1 cellular context compared by ENCODE assay signal in the genomic region with DNA sequence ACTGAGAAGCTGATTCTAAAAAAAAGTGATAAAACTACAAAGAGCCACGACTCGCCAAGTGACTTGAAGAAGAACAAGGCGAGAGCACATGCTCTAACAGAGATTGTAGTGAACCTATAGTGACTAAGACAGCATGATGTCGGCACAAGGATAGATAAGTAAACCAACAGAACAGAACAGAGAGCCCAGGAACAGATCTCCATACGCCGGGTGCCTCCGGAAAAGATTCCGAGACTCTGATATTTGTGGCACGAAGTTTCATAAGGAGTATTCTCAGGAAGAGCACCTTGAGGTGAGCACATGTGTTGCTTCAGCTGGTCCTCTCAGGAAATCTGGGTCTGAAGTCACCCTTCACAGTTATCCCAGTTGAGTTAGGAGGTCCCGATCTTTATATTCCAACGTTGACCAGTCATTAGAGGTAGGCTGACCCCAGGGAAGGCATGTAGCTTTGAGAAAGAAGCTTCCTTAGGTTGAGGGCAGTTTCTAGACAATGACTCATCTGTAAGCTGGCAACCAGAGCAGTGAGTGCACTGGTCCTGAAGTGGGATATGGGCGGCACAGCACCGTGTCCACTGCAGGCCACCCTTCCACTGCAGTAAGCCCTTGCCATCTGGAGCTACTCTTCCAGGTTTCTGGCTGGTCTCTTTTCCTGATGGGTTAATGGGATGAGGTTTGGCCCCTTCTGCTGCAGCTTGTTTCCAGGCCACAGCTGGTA.
TF ChIP-seq lines count a peak whose summit lies in the region.

No MANE protein-coding gene starts in this region.

TF ChIP-seq in H1, 55 proteins besides CTCF, POLR2A, EP300 and RAD21 (continued from another document):
- TF ChIP-seq, protein P1, sequence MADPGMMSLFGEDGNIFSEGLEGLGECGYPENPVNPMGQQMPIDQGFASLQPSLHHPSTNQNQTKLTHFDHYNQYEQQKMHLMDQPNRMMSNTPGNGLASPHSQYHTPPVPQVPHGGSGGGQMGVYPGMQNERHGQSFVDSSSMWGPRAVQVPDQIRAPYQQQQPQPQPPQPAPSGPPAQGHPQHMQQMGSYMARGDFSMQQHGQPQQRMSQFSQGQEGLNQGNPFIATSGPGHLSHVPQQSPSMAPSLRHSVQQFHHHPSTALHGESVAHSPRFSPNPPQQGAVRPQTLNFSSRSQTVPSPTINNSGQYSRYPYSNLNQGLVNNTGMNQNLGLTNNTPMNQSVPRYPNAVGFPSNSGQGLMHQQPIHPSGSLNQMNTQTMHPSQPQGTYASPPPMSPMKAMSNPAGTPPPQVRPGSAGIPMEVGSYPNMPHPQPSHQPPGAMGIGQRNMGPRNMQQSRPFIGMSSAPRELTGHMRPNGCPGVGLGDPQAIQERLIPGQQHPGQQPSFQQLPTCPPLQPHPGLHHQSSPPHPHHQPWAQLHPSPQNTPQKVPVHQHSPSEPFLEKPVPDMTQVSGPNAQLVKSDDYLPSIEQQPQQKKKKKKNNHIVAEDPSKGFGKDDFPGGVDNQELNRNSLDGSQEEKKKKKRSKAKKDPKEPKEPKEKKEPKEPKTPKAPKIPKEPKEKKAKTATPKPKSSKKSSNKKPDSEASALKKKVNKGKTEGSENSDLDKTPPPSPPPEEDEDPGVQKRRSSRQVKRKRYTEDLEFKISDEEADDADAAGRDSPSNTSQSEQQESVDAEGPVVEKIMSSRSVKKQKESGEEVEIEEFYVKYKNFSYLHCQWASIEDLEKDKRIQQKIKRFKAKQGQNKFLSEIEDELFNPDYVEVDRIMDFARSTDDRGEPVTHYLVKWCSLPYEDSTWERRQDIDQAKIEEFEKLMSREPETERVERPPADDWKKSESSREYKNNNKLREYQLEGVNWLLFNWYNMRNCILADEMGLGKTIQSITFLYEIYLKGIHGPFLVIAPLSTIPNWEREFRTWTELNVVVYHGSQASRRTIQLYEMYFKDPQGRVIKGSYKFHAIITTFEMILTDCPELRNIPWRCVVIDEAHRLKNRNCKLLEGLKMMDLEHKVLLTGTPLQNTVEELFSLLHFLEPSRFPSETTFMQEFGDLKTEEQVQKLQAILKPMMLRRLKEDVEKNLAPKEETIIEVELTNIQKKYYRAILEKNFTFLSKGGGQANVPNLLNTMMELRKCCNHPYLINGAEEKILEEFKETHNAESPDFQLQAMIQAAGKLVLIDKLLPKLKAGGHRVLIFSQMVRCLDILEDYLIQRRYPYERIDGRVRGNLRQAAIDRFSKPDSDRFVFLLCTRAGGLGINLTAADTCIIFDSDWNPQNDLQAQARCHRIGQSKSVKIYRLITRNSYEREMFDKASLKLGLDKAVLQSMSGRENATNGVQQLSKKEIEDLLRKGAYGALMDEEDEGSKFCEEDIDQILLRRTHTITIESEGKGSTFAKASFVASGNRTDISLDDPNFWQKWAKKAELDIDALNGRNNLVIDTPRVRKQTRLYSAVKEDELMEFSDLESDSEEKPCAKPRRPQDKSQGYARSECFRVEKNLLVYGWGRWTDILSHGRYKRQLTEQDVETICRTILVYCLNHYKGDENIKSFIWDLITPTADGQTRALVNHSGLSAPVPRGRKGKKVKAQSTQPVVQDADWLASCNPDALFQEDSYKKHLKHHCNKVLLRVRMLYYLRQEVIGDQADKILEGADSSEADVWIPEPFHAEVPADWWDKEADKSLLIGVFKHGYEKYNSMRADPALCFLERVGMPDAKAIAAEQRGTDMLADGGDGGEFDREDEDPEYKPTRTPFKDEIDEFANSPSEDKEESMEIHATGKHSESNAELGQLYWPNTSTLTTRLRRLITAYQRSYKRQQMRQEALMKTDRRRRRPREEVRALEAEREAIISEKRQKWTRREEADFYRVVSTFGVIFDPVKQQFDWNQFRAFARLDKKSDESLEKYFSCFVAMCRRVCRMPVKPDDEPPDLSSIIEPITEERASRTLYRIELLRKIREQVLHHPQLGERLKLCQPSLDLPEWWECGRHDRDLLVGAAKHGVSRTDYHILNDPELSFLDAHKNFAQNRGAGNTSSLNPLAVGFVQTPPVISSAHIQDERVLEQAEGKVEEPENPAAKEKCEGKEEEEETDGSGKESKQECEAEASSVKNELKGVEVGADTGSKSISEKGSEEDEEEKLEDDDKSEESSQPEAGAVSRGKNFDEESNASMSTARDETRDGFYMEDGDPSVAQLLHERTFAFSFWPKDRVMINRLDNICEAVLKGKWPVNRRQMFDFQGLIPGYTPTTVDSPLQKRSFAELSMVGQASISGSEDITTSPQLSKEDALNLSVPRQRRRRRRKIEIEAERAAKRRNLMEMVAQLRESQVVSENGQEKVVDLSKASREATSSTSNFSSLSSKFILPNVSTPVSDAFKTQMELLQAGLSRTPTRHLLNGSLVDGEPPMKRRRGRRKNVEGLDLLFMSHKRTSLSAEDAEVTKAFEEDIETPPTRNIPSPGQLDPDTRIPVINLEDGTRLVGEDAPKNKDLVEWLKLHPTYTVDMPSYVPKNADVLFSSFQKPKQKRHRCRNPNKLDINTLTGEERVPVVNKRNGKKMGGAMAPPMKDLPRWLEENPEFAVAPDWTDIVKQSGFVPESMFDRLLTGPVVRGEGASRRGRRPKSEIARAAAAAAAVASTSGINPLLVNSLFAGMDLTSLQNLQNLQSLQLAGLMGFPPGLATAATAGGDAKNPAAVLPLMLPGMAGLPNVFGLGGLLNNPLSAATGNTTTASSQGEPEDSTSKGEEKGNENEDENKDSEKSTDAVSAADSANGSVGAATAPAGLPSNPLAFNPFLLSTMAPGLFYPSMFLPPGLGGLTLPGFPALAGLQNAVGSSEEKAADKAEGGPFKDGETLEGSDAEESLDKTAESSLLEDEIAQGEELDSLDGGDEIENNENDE (IDR thresholded peaks at IDR 0.05; ENCODE audit: insufficient replicate concordance, low read length), result no peak
- TF ChIP-seq TAF1 (IDR thresholded peaks at IDR 0.05; ENCODE audit: low read depth, low read length) (no peak), HDAC6 (IDR thresholded peaks at IDR 0.05; ENCODE audit: low read depth, low read length) (no peak), HDAC2 (IDR thresholded peaks at IDR 0.05; ENCODE audit: borderline replicate concordance in 1 of 2, low read depth in 2 of 2, low read length in 2 of 2) (no peak), SRF (IDR thresholded peaks at IDR 0.05; ENCODE audit: low read depth, low read length) (no peak), SAP30 (IDR thresholded peaks at IDR 0.05; ENCODE audit: insufficient read depth, insufficient replicate concordance, low read length) (no peak)
TF ChIP-seq in H1: peak in this region for 0.
